Comparison of ENCODE assay signal across 11 cellular contexts in genomic region chrX:136214551-136214950, GRCh38. TPM values are rescaled to one million over a fixed set of nuclear protein-coding genes. Genes with fewer than 3 reads are reported as not detected.
DNase-seq lines count a peak whose midpoint lies in the region; ATAC-seq and TF ChIP-seq lines count a peak whose summit lies in the region.
"Had no signal": no experiment of that assay in that cellular context is flagged by ENCODE, and none has a peak within 500 bp of the region (broad histone marks: within the 10 kb centered on the region; RNA-seq: fewer than 3 reads in every experiment).

No MANE protein-coding gene starts in this region.

- H3K4me3 ChIP-seq in left ventricle myocardium inferior (no peak overlapping the region), body of pancreas (no peak overlapping the region), right lobe of liver (no peak overlapping the region), upper lobe of right lung (no peak overlapping the region)

- H3K27ac ChIP-seq in left ventricle myocardium inferior (replicated peaks): no peak overlapping the region
- no peak overlapping the region for H3K27ac ChIP-seq in body of pancreas
- H3K27ac ChIP-seq in right lobe of liver: no peak overlapping the region
- H3K27ac ChIP-seq in upper lobe of right lung: no peak overlapping the region

- H3K36me3 ChIP-seq in left ventricle myocardium inferior: peaks cover 40% of the 10 kb centered on the region
- no peaks in the 10 kb centered on the region for H3K36me3 ChIP-seq in body of pancreas (replicated peaks in 1 of 2; ENCODE audit: insufficient read depth in 1 of 2, low read depth in 2 of 2)
- peaks cover 0 to 3% (median 0%) of the 10 kb centered on the region in 4 donors for H3K36me3 ChIP-seq in right lobe of liver
- H3K36me3 ChIP-seq in upper lobe of right lung: no peaks in the 10 kb centered on the region

- no peak overlapping the region for H3K27ac Mint-ChIP-seq in stimulated activated effector memory CD8-positive, alpha-beta T cell treated with anti-CD3 and anti-CD28 coated beads, Interleukin-12 subunit alpha, Interleukin-12 subunit beta, amount 100 ng/mL, for 72 hours
- H3K27ac Mint-ChIP-seq: activated naive CD8-positive, alpha-beta T cell treated with anti-CD3 and anti-CD28 coated beads, Interleukin-2, amount 50 U/mL, for 24 hours; stimulated activated naive CD8-positive, alpha-beta T cell treated with anti-CD3 and anti-CD28 coated beads, Interleukin-15, Interleukin-2, amounts not matched to agents 100 ng/mL and 50 ng/mL, for 24 hours had no signal

- H3K9me3 ChIP-seq in left ventricle myocardium inferior (replicated peaks) (no peaks in the 10 kb centered on the region), body of pancreas (no peaks in the 10 kb centered on the region), right lobe of liver (no peaks in the 10 kb centered on the region), upper lobe of right lung (no peaks in the 10 kb centered on the region)

- intact Hi-C loops in left cardiac atrium (cut with DNase I) (no loop called here), left ventricle myocardium inferior (cut with micrococcal nuclease) (no loop called here), body of pancreas (cut with DNase I) (no loop called here), right lobe of liver (cut with DNase I) (no loop called here), upper lobe of right lung (cut with DNase I) (loop anchor here (5.0 kb wide), 1 partner anchor 47 kb away; no protein-coding TSS in a partner anchor)

- no peaks in the 10 kb centered on the region for H3K4me1 Mint-ChIP-seq in stimulated activated effector memory CD8-positive, alpha-beta T cell treated with anti-CD3 and anti-CD28 coated beads, Interleukin-12 subunit alpha, Interleukin-12 subunit beta, amount 100 ng/mL, for 72 hours

- H3K36me3 Mint-ChIP-seq in stimulated activated effector memory CD8-positive, alpha-beta T cell treated with anti-CD3 and anti-CD28 coated beads, Interleukin-12 subunit alpha, Interleukin-12 subunit beta, amount 100 ng/mL, for 72 hours: peaks cover 33% of the 10 kb centered on the region

- no peaks in the 10 kb centered on the region for H3K9me3 Mint-ChIP-seq in stimulated activated effector memory CD8-positive, alpha-beta T cell treated with anti-CD3 and anti-CD28 coated beads, Interleukin-12 subunit alpha, Interleukin-12 subunit beta, amount 100 ng/mL, for 72 hours
- H3K9me3 Mint-ChIP-seq: activated naive CD8-positive, alpha-beta T cell treated with anti-CD3 and anti-CD28 coated beads, Interleukin-2, amount 50 U/mL, for 24 hours; stimulated activated naive CD8-positive, alpha-beta T cell treated with anti-CD3 and anti-CD28 coated beads, Interleukin-15, Interleukin-2, amounts not matched to agents 100 ng/mL and 50 ng/mL, for 24 hours had no signal

- no peaks in the 10 kb centered on the region for H3K27me3 ChIP-seq in left ventricle myocardium inferior (ENCODE audit: low read depth)
- no peaks in the 10 kb centered on the region for H3K27me3 ChIP-seq in body of pancreas
- no peaks in the 10 kb centered on the region for H3K27me3 ChIP-seq in right lobe of liver
- H3K27me3 ChIP-seq in upper lobe of right lung: no peaks in the 10 kb centered on the region

- H3K4me3 Mint-ChIP-seq in stimulated activated effector memory CD8-positive, alpha-beta T cell treated with anti-CD3 and anti-CD28 coated beads, Interleukin-12 subunit alpha, Interleukin-12 subunit beta, amount 100 ng/mL, for 72 hours: no peak overlapping the region
- H3K4me3 Mint-ChIP-seq: activated naive CD8-positive, alpha-beta T cell treated with anti-CD3 and anti-CD28 coated beads, Interleukin-2, amount 50 U/mL, for 24 hours; stimulated activated naive CD8-positive, alpha-beta T cell treated with anti-CD3 and anti-CD28 coated beads, Interleukin-15, Interleukin-2, amounts not matched to agents 100 ng/mL and 50 ng/mL, for 24 hours had no signal

- ATAC-seq in left cardiac atrium (peak; percentile 8 to 44), body of pancreas (peak; percentile 38), right lobe of liver (peak; percentile 42 to 79 (median 76)), upper lobe of right lung (peak; percentile 32)
- ATAC-seq in stimulated activated effector memory CD8-positive, alpha-beta T cell treated with anti-CD3 and anti-CD28 coated beads, Interleukin-12 subunit alpha, Interleukin-12 subunit beta, amount 100 ng/mL, for 72 hours: no peak
- ATAC-seq: activated naive CD8-positive, alpha-beta T cell treated with anti-CD3 and anti-CD28 coated beads, Interleukin-2, amount 50 U/mL, for 24 hours had no signal

- TF ChIP-seq POLR2A in body of pancreas (IDR thresholded peaks at IDR 0.05): no peak
- TF ChIP-seq POLR2A in right lobe of liver (IDR thresholded peaks at IDR 0.05): no peak

- no peak for TF ChIP-seq CTCF in left ventricle myocardium inferior (IDR thresholded peaks at IDR 0.05; ENCODE audit: borderline replicate concordance)
- no peak for TF ChIP-seq CTCF in body of pancreas (IDR thresholded peaks at IDR 0.05)
- TF ChIP-seq CTCF in right lobe of liver (IDR thresholded peaks at IDR 0.05): no peak
- TF ChIP-seq CTCF in upper lobe of right lung (IDR thresholded peaks at IDR 0.05): no peak

- WGBS in body of pancreas, 2 donors: 83 to 86% methylated on average over 7 of the region's 7 CpGs
- WGBS in right lobe of liver (ENCODE audit: insufficient coverage, low coverage, low lambda C conversion rate, missing lambda C conversion rate): 36% methylated on average over 6 of the region's 7 CpGs

- DNase-seq in left cardiac atrium (no peak), left ventricle myocardium inferior (no peak), body of pancreas (peak in 1 of 4 donors; percentile 32), right lobe of liver (no peak), upper lobe of right lung (no peak), GDM1 (lab: John Stamatoyannopoulos, UW) (no peak), COLO668 (lab: John Stamatoyannopoulos, UW; ENCODE audit: unreplicated experiment) (no peak)
- no peak for DNase-seq in stimulated activated effector memory CD8-positive, alpha-beta T cell treated with anti-CD3 and anti-CD28 coated beads, Interleukin-12 subunit alpha, Interleukin-12 subunit beta, amount 100 ng/mL, for 72 hours (ENCODE audit: low spot score in 2 of 2)
- DNase-seq: activated naive CD8-positive, alpha-beta T cell treated with anti-CD3 and anti-CD28 coated beads, Interleukin-2, amount 50 U/mL, for 24 hours; NCI-H69 had no signal

- peaks cover 16% of the 10 kb centered on the region for H3K4me1 ChIP-seq in left ventricle myocardium inferior
- no peaks in the 10 kb centered on the region for H3K4me1 ChIP-seq in body of pancreas
- no peaks in the 10 kb centered on the region for H3K4me1 ChIP-seq in right lobe of liver
- H3K4me1 ChIP-seq in upper lobe of right lung: no peaks in the 10 kb centered on the region

RNA-seq across cellular contexts. Expression of gene MAP7D3, which starts 36.6 kb away (rescaled TPM):
- total RNA-seq in left cardiac atrium: 10 to 100 TPM; 11.8 to 12.5 TPM
- 13.8 TPM for total RNA-seq in left ventricle myocardium inferior
- total RNA-seq in body of pancreas: 10 to 100 TPM in 1 of 2 donors, 1 to 10 TPM in 1; 6.7 to 12.2 TPM
- 1 to 10 TPM; 2.4 to 5.4 (median 4.1) TPM for total RNA-seq in right lobe of liver
- 7.9 TPM for total RNA-seq in upper lobe of right lung
